Comparison of ENCODE assay signal across 19 cellular contexts in genomic region chr19:51025401-51025800, GRCh38. TPM values are rescaled to one million over a fixed set of nuclear protein-coding genes. Genes with fewer than 3 reads are reported as not detected.
"Had no signal": no experiment of that assay in that cellular context is flagged by ENCODE, and none has a peak within 500 bp of the region (broad histone marks: within the 10 kb centered on the region; RNA-seq: fewer than 3 reads in every experiment).

No MANE protein-coding gene starts in this region.

- ATAC-seq: activated CD8-positive, alpha-beta memory T cell treated with anti-CD3 and anti-CD28 coated beads, Interleukin-2, amount 10 ng/mL, durations not matched to agents 7 days and 5 days; naive thymus-derived CD8-positive, alpha-beta T cell; stimulated activated naive B cell treated with anti-CD40 and anti-IgM and Interleukin-4, amounts not matched to agents 10 μg/mL and 1 μg/mL and 100 μg/mL, for 72 hours had no signal

- H3K27ac ChIP-seq: cardiac muscle cell, parathyroid adenoma, tibial nerve had no signal

- H3K4me3 ChIP-seq: cardiac muscle cell, tibial nerve had no signal

- H3K4me3 Mint-ChIP-seq: activated CD8-positive, alpha-beta memory T cell treated with anti-CD3 and anti-CD28 coated beads, Interleukin-2, amount 10 ng/mL, durations not matched to agents 7 days and 5 days; activated T-cell treated with anti-CD3 and anti-CD28 coated beads, Interleukin-2, amount 50 U/mL, for 24 hours; immature natural killer cell; naive thymus-derived CD8-positive, alpha-beta T cell; stimulated activated naive B cell treated with anti-CD40 and anti-IgM and Interleukin-4, amounts not matched to agents 10 μg/mL and 1 μg/mL and 100 μg/mL, for 72 hours had no signal

- H3K36me3 Mint-ChIP-seq: activated CD8-positive, alpha-beta memory T cell treated with anti-CD3 and anti-CD28 coated beads, Interleukin-2, amount 10 ng/mL, durations not matched to agents 7 days and 5 days; naive thymus-derived CD8-positive, alpha-beta T cell; stimulated activated naive B cell treated with anti-CD40 and anti-IgM and Interleukin-4, amounts not matched to agents 10 μg/mL and 1 μg/mL and 100 μg/mL, for 72 hours had no signal

- DNase-seq: activated CD4-positive, alpha-beta T cell treated with anti-CD3 and anti-CD28 coated beads, Interleukin-2, amount 50 U/mL, for 48 hours; activated CD8-positive, alpha-beta memory T cell treated with anti-CD3 and anti-CD28 coated beads, Interleukin-2, amount 10 ng/mL, durations not matched to agents 7 days and 5 days; activated effector memory CD4-positive, alpha-beta T cell treated with Interleukin-2 at 50 U/mL for 16 hours; activated naive CD4-positive, alpha-beta T cell treated with anti-CD3 and anti-CD28 coated beads, Interleukin-2, amount 50 U/mL, for 16 hours; activated T-cell treated with anti-CD3 and anti-CD28 coated beads, Interleukin-2, amount 50 U/mL, for 24 hours; foreskin melanocyte; head of caudate nucleus; immature natural killer cell; mesenchymal stem cell; naive thymus-derived CD8-positive, alpha-beta T cell; stimulated activated CD4-positive, alpha-beta T cell treated with anti-CD3 and anti-CD28 coated beads, Interleukin-12 subunit alpha, Interleukin-12 subunit beta, amount 100 ng/mL, for 4 hours; stimulated activated naive B cell treated with anti-CD40 and anti-IgM and Interleukin-4, amounts not matched to agents 10 μg/mL and 1 μg/mL and 100 μg/mL, for 72 hours had no signal

- H3K4me1 Mint-ChIP-seq: activated CD8-positive, alpha-beta memory T cell treated with anti-CD3 and anti-CD28 coated beads, Interleukin-2, amount 10 ng/mL, durations not matched to agents 7 days and 5 days had no signal

- H3K9me3 Mint-ChIP-seq: activated T-cell treated with anti-CD3 and anti-CD28 coated beads, Interleukin-2, amount 50 U/mL, for 24 hours; naive thymus-derived CD8-positive, alpha-beta T cell; stimulated activated naive B cell treated with anti-CD40 and anti-IgM and Interleukin-4, amounts not matched to agents 10 μg/mL and 1 μg/mL and 100 μg/mL, for 72 hours had no signal

- H3K36me3 ChIP-seq: cardiac muscle cell, tibial nerve had no signal

- H3K9me3 ChIP-seq: tibial nerve had no signal

- H3K27ac Mint-ChIP-seq: activated CD8-positive, alpha-beta memory T cell treated with anti-CD3 and anti-CD28 coated beads, Interleukin-2, amount 10 ng/mL, durations not matched to agents 7 days and 5 days; activated T-cell treated with anti-CD3 and anti-CD28 coated beads, Interleukin-2, amount 50 U/mL, for 24 hours; immature natural killer cell; stimulated activated naive B cell treated with anti-CD40 and anti-IgM and Interleukin-4, amounts not matched to agents 10 μg/mL and 1 μg/mL and 100 μg/mL, for 72 hours had no signal

RNA-seq across cellular contexts. Expression of gene KLK11, which starts 1.0 kb away (rescaled TPM):
- total RNA-seq: activated CD8-positive, alpha-beta memory T cell treated with anti-CD3 and anti-CD28 coated beads, Interleukin-2, amount 10 ng/mL, durations not matched to agents 7 days and 5 days; cardiac muscle cell; fibroblast of lung; naive thymus-derived CD8-positive, alpha-beta T cell; renal cortical epithelial cell; subcutaneous adipose tissue had no signal

RNA-seq across cellular contexts. Expression of gene KLK10, which starts 5.9 kb away (rescaled TPM):
- total RNA-seq: activated CD8-positive, alpha-beta memory T cell treated with anti-CD3 and anti-CD28 coated beads, Interleukin-2, amount 10 ng/mL, durations not matched to agents 7 days and 5 days; fibroblast of lung; liver; naive thymus-derived CD8-positive, alpha-beta T cell had no signal

RNA-seq across cellular contexts. Expression of gene KLK12, which starts 9.4 kb away (rescaled TPM):
- total RNA-seq: activated CD8-positive, alpha-beta memory T cell treated with anti-CD3 and anti-CD28 coated beads, Interleukin-2, amount 10 ng/mL, durations not matched to agents 7 days and 5 days; cardiac muscle cell; fibroblast of lung; liver; naive thymus-derived CD8-positive, alpha-beta T cell; renal cortical epithelial cell; subcutaneous adipose tissue; tibial nerve had no signal

RNA-seq across cellular contexts. Expression of gene KLK8, which starts 24.0 kb away (rescaled TPM):
- total RNA-seq: activated CD8-positive, alpha-beta memory T cell treated with anti-CD3 and anti-CD28 coated beads, Interleukin-2, amount 10 ng/mL, durations not matched to agents 7 days and 5 days; cardiac muscle cell; fibroblast of lung; liver; naive thymus-derived CD8-positive, alpha-beta T cell; renal cortical epithelial cell; subcutaneous adipose tissue had no signal

RNA-seq across cellular contexts. Expression of gene KLK13, which starts 39.5 kb away (rescaled TPM):
- total RNA-seq: activated CD8-positive, alpha-beta memory T cell treated with anti-CD3 and anti-CD28 coated beads, Interleukin-2, amount 10 ng/mL, durations not matched to agents 7 days and 5 days; fibroblast of lung; liver; naive thymus-derived CD8-positive, alpha-beta T cell; renal cortical epithelial cell; subcutaneous adipose tissue had no signal
